ENCODE assay signal across 26 cellular contexts in genomic region chr12:20585055-20585625, GRCh38.
"Had no signal": no experiment of that assay in that cellular context is flagged by ENCODE, and none has a peak within 500 bp of the region (broad histone marks: within the 10 kb centered on the region; RNA-seq: fewer than 3 reads in every experiment).

No MANE protein-coding gene starts in this region.

- ATAC-seq: activated CD4-positive, alpha-beta T cell treated with anti-CD3 and anti-CD28 coated beads for 36 hours; activated CD8-positive, alpha-beta memory T cell treated with anti-CD3 and anti-CD28 coated beads, Interleukin-2, amount 10 ng/mL, durations not matched to agents 7 days and 5 days; activated CD8-positive, alpha-beta T cell treated with anti-CD3 and anti-CD28 coated beads, Interleukin-2, amount 10 ng/mL, durations not matched to agents 7 days and 5 days; left lobe of liver; lower lobe of right lung; stimulated activated naive B cell treated with anti-CD40 and anti-IgM and Interleukin-4, amounts not matched to agents 10 μg/mL and 1 μg/mL and 100 μg/mL, for 72 hours; T-cell had no signal

- H3K36me3 ChIP-seq: colonic mucosa, lower lobe of right lung, stomach, suprapubic skin, tibial nerve, uterus had no signal

- H3K36me3 Mint-ChIP-seq: activated CD8-positive, alpha-beta memory T cell treated with anti-CD3 and anti-CD28 coated beads, Interleukin-2, amount 10 ng/mL, durations not matched to agents 7 days and 5 days; activated naive CD8-positive, alpha-beta T cell; stimulated activated naive B cell treated with anti-CD40 and anti-IgM and Interleukin-4, amounts not matched to agents 10 μg/mL and 1 μg/mL and 100 μg/mL, for 72 hours; T-cell had no signal

- H3K9me3 Mint-ChIP-seq: nephron; stimulated activated naive B cell treated with anti-CD40 and anti-IgM and Interleukin-4, amounts not matched to agents 10 μg/mL and 1 μg/mL and 100 μg/mL, for 72 hours; T-cell had no signal

- H3K9me3 ChIP-seq: colonic mucosa, lower lobe of right lung, stomach, suprapubic skin, tibial nerve, uterus had no signal

- DNase-seq: activated CD4-positive, alpha-beta T cell treated with anti-CD3 and anti-CD28 coated beads for 36 hours; activated CD4-positive, CD25-positive, alpha-beta regulatory T cell; activated CD8-positive, alpha-beta memory T cell treated with anti-CD3 and anti-CD28 coated beads, Interleukin-2, amount 10 ng/mL, durations not matched to agents 7 days and 5 days; activated CD8-positive, alpha-beta T cell treated with anti-CD3 and anti-CD28 coated beads, Interleukin-2, amount 10 ng/mL, durations not matched to agents 7 days and 5 days; activated naive CD4-positive, alpha-beta T cell treated with Interleukin-2 at 50 U/mL for 16 hours; activated T-cell treated with anti-CD3 and anti-CD28 coated beads, Interleukin-2, amount 50 U/mL, for 48 hours; anterior cingulate cortex; colonic mucosa; dorsolateral prefrontal cortex; effector memory CD4-positive, alpha-beta T cell; erythroblast; kidney glomerular epithelial cell; lower lobe of right lung; mesenchymal stem cell; retina; stimulated activated CD4-positive, alpha-beta T cell treated with anti-CD3 and anti-CD28 coated beads, Interleukin-1b, Interleukin-23, amount 100 ng/mL, for 48 hours; stimulated activated naive B cell treated with anti-CD40 and anti-IgM and Interleukin-4, amounts not matched to agents 10 μg/mL and 1 μg/mL and 100 μg/mL, for 72 hours; stomach; T-cell; uterus had no signal

- H3K27me3 Mint-ChIP-seq: activated CD8-positive, alpha-beta memory T cell treated with anti-CD3 and anti-CD28 coated beads, Interleukin-2, amount 10 ng/mL, durations not matched to agents 7 days and 5 days; stimulated activated naive B cell treated with anti-CD40 and anti-IgM and Interleukin-4, amounts not matched to agents 10 μg/mL and 1 μg/mL and 100 μg/mL, for 72 hours; T-cell had no signal

- H3K4me3 Mint-ChIP-seq: activated CD4-positive, alpha-beta T cell treated with anti-CD3 and anti-CD28 coated beads for 36 hours; activated CD8-positive, alpha-beta memory T cell treated with anti-CD3 and anti-CD28 coated beads, Interleukin-2, amount 10 ng/mL, durations not matched to agents 7 days and 5 days; activated CD8-positive, alpha-beta T cell treated with anti-CD3 and anti-CD28 coated beads, Interleukin-2, amount 10 ng/mL, durations not matched to agents 7 days and 5 days; activated naive CD8-positive, alpha-beta T cell; nephron; stimulated activated naive B cell treated with anti-CD40 and anti-IgM and Interleukin-4, amounts not matched to agents 10 μg/mL and 1 μg/mL and 100 μg/mL, for 72 hours; T-cell had no signal

- H3K27ac Mint-ChIP-seq: activated CD4-positive, alpha-beta T cell treated with anti-CD3 and anti-CD28 coated beads for 36 hours; activated CD8-positive, alpha-beta memory T cell treated with anti-CD3 and anti-CD28 coated beads, Interleukin-2, amount 10 ng/mL, durations not matched to agents 7 days and 5 days; activated CD8-positive, alpha-beta T cell treated with anti-CD3 and anti-CD28 coated beads, Interleukin-2, amount 10 ng/mL, durations not matched to agents 7 days and 5 days; activated naive CD8-positive, alpha-beta T cell; nephron; stimulated activated naive B cell treated with anti-CD40 and anti-IgM and Interleukin-4, amounts not matched to agents 10 μg/mL and 1 μg/mL and 100 μg/mL, for 72 hours; T-cell had no signal

- H3K4me2 ChIP-seq: smooth muscle cell had no signal

- H3K27me3 ChIP-seq: colonic mucosa, dorsolateral prefrontal cortex, stomach, suprapubic skin, tibial nerve, uterus had no signal

- H3K27ac ChIP-seq: colonic mucosa, lower lobe of right lung, suprapubic skin had no signal

- H3K4me3 ChIP-seq: colonic mucosa, dorsolateral prefrontal cortex, lower lobe of right lung, smooth muscle cell, stomach, suprapubic skin, tibial nerve, uterus had no signal

- H3K4me1 ChIP-seq: colonic mucosa, lower lobe of right lung, stomach, suprapubic skin, uterus had no signal

- H3K4me1 Mint-ChIP-seq: activated CD4-positive, alpha-beta T cell treated with anti-CD3 and anti-CD28 coated beads for 36 hours; activated CD8-positive, alpha-beta memory T cell treated with anti-CD3 and anti-CD28 coated beads, Interleukin-2, amount 10 ng/mL, durations not matched to agents 7 days and 5 days; stimulated activated naive B cell treated with anti-CD40 and anti-IgM and Interleukin-4, amounts not matched to agents 10 μg/mL and 1 μg/mL and 100 μg/mL, for 72 hours; T-cell had no signal
